In genomic region chr9:71755869-71756268, GRCh38 we compare ENCODE assay signal across 19 cellular contexts.
"Had no signal": no experiment of that assay in that cellular context is flagged by ENCODE, and none has a peak within 500 bp of the region (broad histone marks: within the 10 kb centered on the region; RNA-seq: fewer than 3 reads in every experiment).

No MANE protein-coding gene starts in this region.

- H3K9me3 ChIP-seq: left lung, upper lobe of left lung had no signal

- H3K4me3 Mint-ChIP-seq: activated naive CD4-positive, alpha-beta T cell treated with anti-CD3 and anti-CD28 coated beads for 36 hours; dendritic cell treated with granulocyte-macrophage colony-stimulating factor and Interleukin-4, amounts not matched to agents 40 ng/mL and 50 ng/mL, for 4 days had no signal

- H3K27ac ChIP-seq: epithelial cell of prostate, left lung, upper lobe of left lung had no signal

- H3K27ac Mint-ChIP-seq: activated naive CD4-positive, alpha-beta T cell treated with anti-CD3 and anti-CD28 coated beads for 36 hours; dendritic cell treated with granulocyte-macrophage colony-stimulating factor and Interleukin-4, amounts not matched to agents 40 ng/mL and 50 ng/mL, for 4 days; T-cell had no signal

- H3K27me3 Mint-ChIP-seq: activated T-helper 17 cell treated with anti-CD3 and anti-CD28 coated beads, Interleukin-2, amount 50 U/mL, for 72 hours; dendritic cell treated with granulocyte-macrophage colony-stimulating factor and Interleukin-4, amounts not matched to agents 40 ng/mL and 50 ng/mL, for 4 days; naive B cell; T-cell had no signal

- H3K36me3 Mint-ChIP-seq: naive B cell had no signal

- DNase-seq: activated CD4-positive, alpha-beta T cell treated with anti-CD3 and anti-CD28 coated beads, Interleukin-2, amount 50 U/mL, for 1 hour; activated naive CD4-positive, alpha-beta T cell treated with anti-CD3 and anti-CD28 coated beads for 36 hours; hippocampal formation; left lung; mammary epithelial cell; naive B cell; stimulated activated CD4-positive, alpha-beta T cell treated with anti-CD3 and anti-CD28 coated beads, Interleukin-4, amount 100 ng/mL, for 4 hours; stimulated activated CD8-positive, alpha-beta memory T cell treated with anti-CD3 and anti-CD28 coated beads, Interleukin-4, amount 100 ng/mL, for 48 hours; stimulated activated naive CD8-positive, alpha-beta T cell treated with anti-CD3 and anti-CD28 coated beads, Interleukin-15, Interleukin-2, amounts not matched to agents 100 U/mL and 50 U/mL, for 24 hours; T-cell; T-helper 9 cell; upper lobe of left lung had no signal

- H3K4me3 ChIP-seq: left lung, upper lobe of left lung had no signal

- H3K36me3 ChIP-seq: left lung had no signal

- H3K27me3 ChIP-seq: left lung, upper lobe of left lung had no signal

- H3K9me3 Mint-ChIP-seq: activated naive CD4-positive, alpha-beta T cell treated with anti-CD3 and anti-CD28 coated beads for 36 hours; activated T-helper 17 cell treated with anti-CD3 and anti-CD28 coated beads, Interleukin-2, amount 50 U/mL, for 72 hours; dendritic cell treated with granulocyte-macrophage colony-stimulating factor and Interleukin-4, amounts not matched to agents 40 ng/mL and 50 ng/mL, for 4 days; naive B cell; T-cell had no signal

- ATAC-seq: activated CD4-positive, CD25-positive, alpha-beta regulatory T cell treated with anti-CD3 and anti-CD28 coated beads, Interleukin-2, amount 50 U/mL, for 24 hours; activated T-helper 17 cell treated with anti-CD3 and anti-CD28 coated beads, Interleukin-2, amount 50 U/mL, for 72 hours; left lung; T-cell had no signal

- FAIRE-seq: astrocyte, bronchial epithelial cell, keratinocyte had no signal
